In genomic region chr16:30722916-30723315, GRCh38 we compare ENCODE assay signal across 17 cellular contexts. TPM values are rescaled to one million over a fixed set of nuclear protein-coding genes. Genes with fewer than 3 reads are reported as not detected.
DNase-seq lines count a peak whose midpoint lies in the region; ATAC-seq and TF ChIP-seq lines count a peak whose summit lies in the region.
"Had no signal": no experiment of that assay in that cellular context is flagged by ENCODE, and none has a peak within 500 bp of the region (broad histone marks: within the 10 kb centered on the region; RNA-seq: fewer than 3 reads in every experiment).

No MANE protein-coding gene starts in this region.

- H3K36me3 ChIP-seq in subcutaneous abdominal adipose tissue (ENCODE audit: control insufficient read depth in 5 of 5, insufficient read depth in 5 of 5, low read length in 5 of 5) (peaks cover 7 to 80% (median 67%) of the 10 kb centered on the region in 5 donors), esophagus muscularis mucosa (peaks cover 72 to 100% (median 92%) of the 10 kb centered on the region in 4 donors)

- no peak for TF ChIP-seq EP300 in esophagus muscularis mucosa (IDR thresholded peaks at IDR 0.05)

- intact Hi-C loops in esophagus muscularis mucosa (cut with DNase I): no loop called here

- H3K4me1 Mint-ChIP-seq in stimulated activated naive CD8-positive, alpha-beta T cell treated with anti-CD3 and anti-CD28 coated beads, Interleukin-15, amount 100 ng/mL, for 72 hours: peaks cover 23% of the 10 kb centered on the region
- H3K4me1 Mint-ChIP-seq in central memory CD8-positive, alpha-beta T cell: peaks cover 22% of the 10 kb centered on the region
- H3K4me1 Mint-ChIP-seq in natural killer cell treated with Interleukin-12 subunit alpha and Interleukin-12 subunit beta and Interleukin-15 and Interleukin-18, amount 100 ng/mL, for 72 hours (ENCODE audit: low read depth in 2 of 2): peaks cover 17 to 26% of the 10 kb centered on the region in 2 donors

- H3K27ac ChIP-seq in subcutaneous abdominal adipose tissue (ENCODE audit: low read depth, low read length) (peak overlapping the region; percentile 87), esophagus muscularis mucosa (replicated peaks in 1 of 4) (no peak overlapping the region)
- H3K27ac ChIP-seq: A549 had no signal

- TF ChIP-seq POLR2A in esophagus muscularis mucosa (IDR thresholded peaks at IDR 0.05; ENCODE audit: low read depth): no peak

- peaks cover 0 to 44% (median 32%) of the 10 kb centered on the region in 5 donors for H3K4me1 ChIP-seq in subcutaneous abdominal adipose tissue (ENCODE audit: control insufficient read depth in 5 of 5, insufficient read depth in 5 of 5, low read length in 5 of 5)
- H3K4me1 ChIP-seq in esophagus muscularis mucosa: peaks cover 0 to 5% (median 0%) of the 10 kb centered on the region in 4 donors
- H3K4me1 ChIP-seq: A549 had no signal

- no peaks in the 10 kb centered on the region for H3K9me3 ChIP-seq in subcutaneous abdominal adipose tissue (ENCODE audit: control insufficient read depth in 5 of 5, low read length in 5 of 5)
- no peaks in the 10 kb centered on the region for H3K9me3 ChIP-seq in esophagus muscularis mucosa
- H3K9me3 ChIP-seq: A549; BLaER1 treated with 17β-estradiol and CSF1 and Interleukin-3, amounts not matched to agents 10 nM and 100 nM had no signal

- peaks cover 65% of the 10 kb centered on the region for H3K36me3 Mint-ChIP-seq in central memory CD8-positive, alpha-beta T cell (ENCODE audit: insufficient read depth)
- peaks cover 46% of the 10 kb centered on the region for H3K36me3 Mint-ChIP-seq in natural killer cell treated with Interleukin-12 subunit alpha and Interleukin-12 subunit beta and Interleukin-15 and Interleukin-18, amount 100 ng/mL, for 72 hours

- H3K4me3 ChIP-seq in subcutaneous abdominal adipose tissue (ENCODE audit: low read depth in 1 of 5, low read length in 5 of 5) (no peak overlapping the region), esophagus muscularis mucosa (no peak overlapping the region)
- H3K4me3 ChIP-seq: A549; BLaER1 treated with 17β-estradiol and CSF1 and Interleukin-3, amounts not matched to agents 10 nM and 100 nM had no signal

- no peak overlapping the region for H3K4me3 Mint-ChIP-seq in stimulated activated naive CD8-positive, alpha-beta T cell treated with anti-CD3 and anti-CD28 coated beads, Interleukin-15, amount 100 ng/mL, for 72 hours
- no peak overlapping the region for H3K4me3 Mint-ChIP-seq in central memory CD8-positive, alpha-beta T cell
- no peak overlapping the region for H3K4me3 Mint-ChIP-seq in natural killer cell treated with Interleukin-12 subunit alpha and Interleukin-12 subunit beta and Interleukin-15 and Interleukin-18, amount 100 ng/mL, for 72 hours

- peak overlapping the region in 1 of 5 donors; percentile 4 for H3K9ac ChIP-seq in subcutaneous abdominal adipose tissue (ENCODE audit: low read length in 5 of 5)

- H3K27me3 Mint-ChIP-seq in stimulated activated naive CD8-positive, alpha-beta T cell treated with anti-CD3 and anti-CD28 coated beads, Interleukin-15, amount 100 ng/mL, for 72 hours: no peaks in the 10 kb centered on the region
- H3K27me3 Mint-ChIP-seq in central memory CD8-positive, alpha-beta T cell: no peaks in the 10 kb centered on the region
- no peaks in the 10 kb centered on the region for H3K27me3 Mint-ChIP-seq in natural killer cell treated with Interleukin-12 subunit alpha and Interleukin-12 subunit beta and Interleukin-15 and Interleukin-18, amount 100 ng/mL, for 72 hours
- H3K27me3 Mint-ChIP-seq: CD8-positive, alpha-beta memory T cell had no signal

- no peak for ATAC-seq in stimulated activated naive CD8-positive, alpha-beta T cell treated with anti-CD3 and anti-CD28 coated beads, Interleukin-15, amount 100 ng/mL, for 72 hours
- no peak for ATAC-seq in stimulated activated naive CD8-positive, alpha-beta T cell treated with anti-CD3 and anti-CD28 coated beads, Interleukin-15, Interleukin-2, amounts not matched to agents 100 U/mL and 50 U/mL, for 24 hours
- ATAC-seq in central memory CD8-positive, alpha-beta T cell (replicated peaks; ENCODE audit: extremely low read depth, poor library complexity, severe bottlenecking): no peak
- no peak for ATAC-seq in natural killer cell treated with Interleukin-12 subunit alpha and Interleukin-12 subunit beta and Interleukin-15 and Interleukin-18, amount 100 ng/mL, for 72 hours

- no peak for DNase-seq in stimulated activated naive CD8-positive, alpha-beta T cell treated with anti-CD3 and anti-CD28 coated beads, Interleukin-15, amount 100 ng/mL, for 72 hours
- no peak for DNase-seq in stimulated activated naive CD8-positive, alpha-beta T cell treated with anti-CD3 and anti-CD28 coated beads, Interleukin-15, Interleukin-2, amounts not matched to agents 100 U/mL and 50 U/mL, for 24 hours
- DNase-seq in central memory CD8-positive, alpha-beta T cell (ENCODE audit: low spot score in 2 of 2): no peak
- DNase-seq in natural killer cell treated with Interleukin-12 subunit alpha and Interleukin-12 subunit beta and Interleukin-15 and Interleukin-18, amount 100 ng/mL, for 72 hours (ENCODE audit: low spot score): no peak
- DNase-seq in esophagus muscularis mucosa (ENCODE audit: extremely low spot score) (no peak), NCI-H510A (lab: John Stamatoyannopoulos, UW) (no peak), G401 (ENCODE audit: low spot score) (no peak)
- DNase-seq: CD8-positive, alpha-beta memory T cell; DMS53; GOT3; NCI-H1105; NCI-H2081 treated with DMSO at 0.1 percent for 48 hours; NCI-H446 treated with DMSO at 0.1 percent for 48 hours; NK-92 treated with Interleukin-12 subunit alpha and Interleukin-12 subunit beta, amount 100 ng/mL, for 24 hours had no signal

- TF ChIP-seq CTCF in esophagus muscularis mucosa (IDR thresholded peaks at IDR 0.05): no peak

- in situ Hi-C loops in G401 (cut with HindIII; ENCODE audit: low sequenced_read_pairs): no loop called here

- no peaks in the 10 kb centered on the region for H3K9me3 Mint-ChIP-seq in stimulated activated naive CD8-positive, alpha-beta T cell treated with anti-CD3 and anti-CD28 coated beads, Interleukin-15, amount 100 ng/mL, for 72 hours
- no peaks in the 10 kb centered on the region for H3K9me3 Mint-ChIP-seq in central memory CD8-positive, alpha-beta T cell
- no peaks in the 10 kb centered on the region for H3K9me3 Mint-ChIP-seq in natural killer cell treated with Interleukin-12 subunit alpha and Interleukin-12 subunit beta and Interleukin-15 and Interleukin-18, amount 100 ng/mL, for 72 hours
- H3K9me3 Mint-ChIP-seq: CD8-positive, alpha-beta memory T cell had no signal

- H3K27me3 ChIP-seq in subcutaneous abdominal adipose tissue (ENCODE audit: control insufficient read depth in 5 of 5, insufficient read depth in 4 of 5, low read length in 5 of 5) (no peaks in the 10 kb centered on the region), esophagus muscularis mucosa (no peaks in the 10 kb centered on the region)
- H3K27me3 ChIP-seq: BLaER1 treated with 17β-estradiol and CSF1 and Interleukin-3, amounts not matched to agents 10 nM and 100 nM had no signal

- 86% methylated on average over 10 of the region's 10 CpGs for WGBS in esophagus muscularis mucosa

- H3K27ac Mint-ChIP-seq in stimulated activated naive CD8-positive, alpha-beta T cell treated with anti-CD3 and anti-CD28 coated beads, Interleukin-15, amount 100 ng/mL, for 72 hours: peak overlapping the region; percentile 0 to 9
- H3K27ac Mint-ChIP-seq in central memory CD8-positive, alpha-beta T cell (ENCODE audit: low read depth): peak overlapping the region; percentile 53
- H3K27ac Mint-ChIP-seq in natural killer cell treated with Interleukin-12 subunit alpha and Interleukin-12 subunit beta and Interleukin-15 and Interleukin-18, amount 100 ng/mL, for 72 hours: peak overlapping the region; percentile 12 to 42

RNA-seq across cellular contexts. Expression of gene SRCAP, which starts 23.9 kb away (rescaled TPM):
- 100 to 1,000 TPM in 1 of 2 donors, 10 to 100 TPM in 1; 90.8 to 121 TPM for total RNA-seq in natural killer cell treated with Interleukin-12 subunit alpha and Interleukin-12 subunit beta and Interleukin-15 and Interleukin-18, amount 100 ng/mL, for 72 hours
- 10 to 100 TPM; 31.6 to 59.3 (median 41.0) TPM for total RNA-seq in esophagus muscularis mucosa
- total RNA-seq in G401 (2014; rRNA removed; shearing (Covaris generic)): 3.6 and 4.1 TPM in 2 replicates

RNA-seq across cellular contexts. Expression of gene PHKG2, which starts 25.3 kb away (rescaled TPM):
- 10 to 100 TPM; 50.2 to 63.8 TPM for total RNA-seq in natural killer cell treated with Interleukin-12 subunit alpha and Interleukin-12 subunit beta and Interleukin-15 and Interleukin-18, amount 100 ng/mL, for 72 hours
- 10 to 100 TPM; 22.4 to 25.8 (median 23.5) TPM for total RNA-seq in esophagus muscularis mucosa
- 35.9 TPM in 2 replicates for total RNA-seq in G401 (2014; rRNA removed; shearing (Covaris generic))

RNA-seq across cellular contexts. Expression of gene CFAP119, which starts 38.9 kb away (rescaled TPM):
- total RNA-seq in natural killer cell treated with Interleukin-12 subunit alpha and Interleukin-12 subunit beta and Interleukin-15 and Interleukin-18, amount 100 ng/mL, for 72 hours: 10 to 100 TPM in 1 of 2 donors, 1 to 10 TPM in 1; 3.4 to 17.0 TPM
- total RNA-seq in esophagus muscularis mucosa: 1 to 10 TPM in 2 of 4 donors, under 1 TPM in 2; 0.42 to 2.9 (median 1.4) TPM
- 2.4 and 6.5 TPM in 2 replicates for total RNA-seq in G401 (2014; rRNA removed; shearing (Covaris generic))

RNA-seq across cellular contexts. Expression of gene RNF40, which starts 39.2 kb away (rescaled TPM):
- 100 to 1,000 TPM; 120 to 161 TPM for total RNA-seq in natural killer cell treated with Interleukin-12 subunit alpha and Interleukin-12 subunit beta and Interleukin-15 and Interleukin-18, amount 100 ng/mL, for 72 hours
- 10 to 100 TPM; 61.9 to 86.9 (median 67.0) TPM for total RNA-seq in esophagus muscularis mucosa
- 136 and 189 TPM in 2 replicates for total RNA-seq in G401 (2014; rRNA removed; shearing (Covaris generic))
